Comparison of ENCODE assay signal across 15 cellular contexts in the genomic region with DNA sequence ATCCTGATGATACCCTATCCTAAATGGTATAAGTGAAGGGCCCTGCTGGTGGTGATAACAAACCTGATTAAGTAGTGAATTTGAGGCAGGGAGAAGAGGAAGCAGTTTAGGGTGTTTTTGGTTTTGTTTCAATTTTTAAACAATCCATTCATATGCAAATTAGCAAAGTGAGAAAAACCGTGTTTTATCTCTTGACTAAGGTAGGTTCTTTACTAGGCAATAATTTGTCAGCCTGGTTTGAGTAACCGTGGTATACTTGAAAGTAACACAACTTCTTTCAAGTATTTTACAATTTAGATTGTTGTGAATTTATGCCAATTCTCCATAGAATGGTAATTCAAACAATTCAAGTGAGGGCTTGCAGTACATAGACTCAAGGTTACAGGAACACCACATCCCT.
A peak's percentile ranks its signal among the peaks of the same experiment; 100 is the strongest.
DNase-seq lines count a peak whose midpoint lies in the region; ATAC-seq lines count a peak whose summit lies in the region.
"Had no signal": no experiment of that assay in that cellular context is flagged by ENCODE, and none has a peak within 500 bp of the region (broad histone marks: within the 10 kb centered on the region; RNA-seq: fewer than 3 reads in every experiment).

No MANE protein-coding gene starts in this region.

- peaks cover 10% of the 10 kb centered on the region for H3K4me1 Mint-ChIP-seq in activated CD4-positive, alpha-beta T cell treated with anti-CD3 and anti-CD28 coated beads for 36 hours
- no peaks in the 10 kb centered on the region for H3K4me1 Mint-ChIP-seq in activated T-helper 17 cell treated with anti-CD3 and anti-CD28 coated beads, Interleukin-2, amount 50 U/mL, for 72 hours
- H3K4me1 Mint-ChIP-seq: B cell; CD4-positive, CD25-positive, alpha-beta regulatory T cell had no signal

- no peak overlapping the region for H3K27ac Mint-ChIP-seq in activated CD4-positive, alpha-beta T cell treated with anti-CD3 and anti-CD28 coated beads for 36 hours
- H3K27ac Mint-ChIP-seq in activated naive CD4-positive, alpha-beta T cell treated with anti-CD3 and anti-CD28 coated beads, Interleukin-2, amount 50 U/mL, for 72 hours = peak overlapping the region in 1 of 2 donors; percentile 53
- no peak overlapping the region for H3K27ac Mint-ChIP-seq in activated T-helper 17 cell treated with anti-CD3 and anti-CD28 coated beads, Interleukin-2, amount 50 U/mL, for 72 hours
- H3K27ac Mint-ChIP-seq: B cell; CD4-positive, CD25-positive, alpha-beta regulatory T cell; CD8-positive, alpha-beta T cell had no signal

- POLR2A ChIA-PET in activated CD4-positive, alpha-beta T cell treated with anti-CD3 and anti-CD28 coated beads for 36 hours (lab: Charles Lee) = no interaction called here

- CTCF ChIA-PET in activated CD4-positive, alpha-beta T cell treated with anti-CD3 and anti-CD28 coated beads for 36 hours (lab: Charles Lee) = interaction anchor here (0.8 kb wide), 1 partner anchor 26 kb away, joined by 3 read pairs; no protein-coding TSS in a partner anchor

- intact Hi-C loops in activated CD4-positive, alpha-beta T cell treated with anti-CD3 and anti-CD28 coated beads for 36 hours (cut with DNase I, micrococcal nuclease) = no loop called here
- intact Hi-C loops in left cardiac atrium (cut with DNase I) = no loop called here

- no peaks in the 10 kb centered on the region for H3K9me3 Mint-ChIP-seq in activated CD4-positive, alpha-beta T cell treated with anti-CD3 and anti-CD28 coated beads for 36 hours (ENCODE audit: low read depth)
- no peaks in the 10 kb centered on the region for H3K9me3 Mint-ChIP-seq in activated naive CD4-positive, alpha-beta T cell treated with anti-CD3 and anti-CD28 coated beads, Interleukin-2, amount 50 U/mL, for 72 hours
- H3K9me3 Mint-ChIP-seq in activated T-helper 17 cell treated with anti-CD3 and anti-CD28 coated beads, Interleukin-2, amount 50 U/mL, for 72 hours = no peaks in the 10 kb centered on the region
- H3K9me3 Mint-ChIP-seq: CD4-positive, CD25-positive, alpha-beta regulatory T cell; CD8-positive, alpha-beta T cell had no signal

- H3K4me3 Mint-ChIP-seq in activated CD4-positive, alpha-beta T cell treated with anti-CD3 and anti-CD28 coated beads for 36 hours = no peak overlapping the region
- H3K4me3 Mint-ChIP-seq in activated T-helper 17 cell treated with anti-CD3 and anti-CD28 coated beads, Interleukin-2, amount 50 U/mL, for 72 hours = no peak overlapping the region
- H3K4me3 Mint-ChIP-seq: B cell; CD4-positive, CD25-positive, alpha-beta regulatory T cell; CD8-positive, alpha-beta T cell had no signal

- ATAC-seq in activated CD4-positive, alpha-beta T cell treated with anti-CD3 and anti-CD28 coated beads for 36 hours = peak; percentile 60
- peak; percentile 28 to 44 for ATAC-seq in activated naive CD4-positive, alpha-beta T cell treated with anti-CD3 and anti-CD28 coated beads, Interleukin-2, amount 50 U/mL, for 72 hours
- ATAC-seq in activated T-helper 17 cell treated with anti-CD3 and anti-CD28 coated beads, Interleukin-2, amount 50 U/mL, for 72 hours (replicated peaks) = peak; percentile 39
- no peak for ATAC-seq in left cardiac atrium
- ATAC-seq: CD8-positive, alpha-beta T cell; GM12878 had no signal

- no peak for DNase-seq in activated CD4-positive, alpha-beta T cell treated with anti-CD3 and anti-CD28 coated beads for 36 hours
- no peak for DNase-seq in activated CD4-positive, alpha-beta T cell treated with anti-CD3 and anti-CD28 coated beads, Interleukin-2, amount 50 U/mL, for 4 hours
- no peak for DNase-seq in activated naive CD4-positive, alpha-beta T cell treated with anti-CD3 and anti-CD28 coated beads, Interleukin-2, amount 50 U/mL, for 72 hours (ENCODE audit: low spot score in 2 of 2)
- DNase-seq in activated naive CD4-positive, alpha-beta T cell treated with Interleukin-2 at 50 U/mL for 16 hours = no peak
- no peak for DNase-seq in left cardiac atrium
- DNase-seq: Caco-2; CD4-positive, CD25-positive, alpha-beta regulatory T cell; CD8-positive, alpha-beta T cell; DMS153; DND-41; H7; HCEC 1CT had no signal

- H3K27me3 Mint-ChIP-seq in activated CD4-positive, alpha-beta T cell treated with anti-CD3 and anti-CD28 coated beads for 36 hours = no peaks in the 10 kb centered on the region
- H3K27me3 Mint-ChIP-seq in activated T-helper 17 cell treated with anti-CD3 and anti-CD28 coated beads, Interleukin-2, amount 50 U/mL, for 72 hours = peaks cover 4% of the 10 kb centered on the region

- no peaks in the 10 kb centered on the region for H3K36me3 Mint-ChIP-seq in activated CD4-positive, alpha-beta T cell treated with anti-CD3 and anti-CD28 coated beads for 36 hours (ENCODE audit: low read depth)
- H3K36me3 Mint-ChIP-seq in activated naive CD4-positive, alpha-beta T cell treated with anti-CD3 and anti-CD28 coated beads, Interleukin-2, amount 50 U/mL, for 72 hours = no peaks in the 10 kb centered on the region
- no peaks in the 10 kb centered on the region for H3K36me3 Mint-ChIP-seq in activated T-helper 17 cell treated with anti-CD3 and anti-CD28 coated beads, Interleukin-2, amount 50 U/mL, for 72 hours (ENCODE audit: low read depth)
- H3K36me3 Mint-ChIP-seq: CD4-positive, CD25-positive, alpha-beta regulatory T cell; CD8-positive, alpha-beta T cell had no signal

Comparison
In these comparisons a context has a peak if more than half of its experiments do, and no peak if none do; other contexts are left out.
1. ATAC-seq: peak in activated CD4-positive, alpha-beta T cell treated with anti-CD3 and anti-CD28 coated beads for 36 hours (single experiment), activated naive CD4-positive, alpha-beta T cell treated with anti-CD3 and anti-CD28 coated beads, Interleukin-2, amount 50 U/mL, for 72 hours (2 of 2) and activated T-helper 17 cell treated with anti-CD3 and anti-CD28 coated beads, Interleukin-2, amount 50 U/mL, for 72 hours (single experiment); none in left cardiac atrium (0 of 2).